ENCODE assay signal across 14 cellular contexts in genomic region chr2:120617055-120617454, GRCh38.
"Had no signal": no experiment of that assay in that cellular context is flagged by ENCODE, and none has a peak within 500 bp of the region (broad histone marks: within the 10 kb centered on the region; RNA-seq: fewer than 3 reads in every experiment).

No MANE protein-coding gene starts in this region.

- H3K27ac Mint-ChIP-seq: activated B cell treated with CpG ODN at 0.5 μM for 24 hours; activated CD4-positive, alpha-beta T cell treated with anti-CD3 and anti-CD28 coated beads, Interleukin-2, amount 10 ng/mL, durations not matched to agents 24 days and 14 days; activated naive CD8-positive, alpha-beta T cell treated with anti-CD3 and anti-CD28 coated beads, Interleukin-2, amount 50 U/mL, for 24 hours; immature natural killer cell; natural killer cell treated with Interleukin-12 subunit alpha and Interleukin-12 subunit beta and Interleukin-15 and Interleukin-18, amount 100 ng/mL, for 72 hours; T-helper 17 cell had no signal

- H3K36me3 ChIP-seq: cardiac muscle cell, esophagus squamous epithelium, vagina had no signal

- H3K4me3 Mint-ChIP-seq: activated B cell treated with CpG ODN at 0.5 μM for 24 hours; activated CD4-positive, alpha-beta T cell treated with anti-CD3 and anti-CD28 coated beads, Interleukin-2, amount 10 ng/mL, durations not matched to agents 24 days and 14 days; activated naive CD8-positive, alpha-beta T cell treated with anti-CD3 and anti-CD28 coated beads, Interleukin-2, amount 50 U/mL, for 24 hours; immature natural killer cell; natural killer cell treated with Interleukin-12 subunit alpha and Interleukin-12 subunit beta and Interleukin-15 and Interleukin-18, amount 100 ng/mL, for 72 hours; T-helper 17 cell had no signal

- H3K9me3 ChIP-seq: esophagus squamous epithelium, vagina had no signal

- H3K27me3 ChIP-seq: vagina had no signal

- ATAC-seq: activated naive CD8-positive, alpha-beta T cell treated with anti-CD3 and anti-CD28 coated beads, Interleukin-2, amount 50 U/mL, for 24 hours; left colon; natural killer cell treated with Interleukin-12 subunit alpha and Interleukin-12 subunit beta and Interleukin-15 and Interleukin-18, amount 100 ng/mL, for 72 hours; T-helper 17 cell had no signal

- DNase-seq: activated B cell treated with CpG ODN at 0.5 μM for 24 hours; activated CD4-positive, alpha-beta T cell treated with anti-CD3 and anti-CD28 coated beads, Interleukin-2, amount 10 ng/mL, durations not matched to agents 24 days and 14 days; activated naive CD4-positive, alpha-beta T cell treated with Interleukin-2 at 50 U/mL for 16 hours; activated naive CD8-positive, alpha-beta T cell treated with anti-CD3 and anti-CD28 coated beads, Interleukin-2, amount 50 U/mL, for 24 hours; esophagus squamous epithelium; immature natural killer cell; left colon; mesenchymal stem cell; occipital lobe; T-helper 17 cell had no signal

- H3K36me3 Mint-ChIP-seq: immature natural killer cell; natural killer cell treated with Interleukin-12 subunit alpha and Interleukin-12 subunit beta and Interleukin-15 and Interleukin-18, amount 100 ng/mL, for 72 hours had no signal

- H3K4me1 Mint-ChIP-seq: activated B cell treated with CpG ODN at 0.5 μM for 24 hours; activated CD4-positive, alpha-beta T cell treated with anti-CD3 and anti-CD28 coated beads, Interleukin-2, amount 10 ng/mL, durations not matched to agents 24 days and 14 days; activated naive CD8-positive, alpha-beta T cell treated with anti-CD3 and anti-CD28 coated beads, Interleukin-2, amount 50 U/mL, for 24 hours; immature natural killer cell had no signal

- H3K4me3 ChIP-seq: cardiac muscle cell, esophagus squamous epithelium, skin epidermis, vagina had no signal

- H3K9me3 Mint-ChIP-seq: activated B cell treated with CpG ODN at 0.5 μM for 24 hours; activated CD4-positive, alpha-beta T cell treated with anti-CD3 and anti-CD28 coated beads, Interleukin-2, amount 10 ng/mL, durations not matched to agents 24 days and 14 days; activated naive CD8-positive, alpha-beta T cell treated with anti-CD3 and anti-CD28 coated beads, Interleukin-2, amount 50 U/mL, for 24 hours; immature natural killer cell; natural killer cell treated with Interleukin-12 subunit alpha and Interleukin-12 subunit beta and Interleukin-15 and Interleukin-18, amount 100 ng/mL, for 72 hours had no signal

- H3K27ac ChIP-seq: cardiac muscle cell, esophagus squamous epithelium, skin epidermis, vagina had no signal
